In the genomic region with DNA sequence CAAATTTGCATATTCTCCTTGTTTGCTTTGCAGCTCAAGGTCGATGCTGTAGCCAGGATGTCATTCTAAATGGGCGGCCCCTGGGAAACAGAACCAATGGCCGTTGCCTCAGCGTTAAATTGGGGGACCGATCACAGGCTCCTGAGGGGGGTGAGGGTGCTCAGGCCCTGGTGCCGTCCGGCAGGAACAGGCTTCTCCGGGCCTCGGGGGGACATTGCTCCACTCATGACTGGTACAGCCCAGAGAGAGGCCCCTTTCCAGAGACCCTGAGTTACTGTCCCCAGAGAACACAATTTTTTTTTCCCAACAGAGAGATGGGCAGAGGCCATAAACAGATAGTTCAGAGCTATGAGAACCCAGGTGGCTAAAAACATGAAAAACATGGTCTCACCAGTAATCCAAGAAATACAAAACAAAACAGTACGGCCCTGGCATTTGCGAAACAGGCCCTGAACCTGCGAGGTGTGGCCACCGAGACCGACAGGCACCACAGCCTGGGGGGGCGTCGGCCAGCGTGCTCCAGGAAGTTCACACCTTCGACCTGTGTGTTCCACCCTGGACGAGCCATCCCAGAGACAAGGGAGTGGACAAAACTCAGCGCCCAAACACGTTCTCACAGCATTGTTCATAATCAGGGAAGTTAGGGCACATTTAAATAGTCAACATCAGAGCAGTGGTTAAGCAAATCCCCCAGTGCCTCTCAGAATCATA, we compare ENCODE assay signal across 26 cellular contexts.
DNase-seq lines count a peak whose midpoint lies in the region; ATAC-seq and TF ChIP-seq lines count a peak whose summit lies in the region.
"Had no signal": no experiment of that assay in that cellular context is flagged by ENCODE, and none has a peak within 500 bp of the region (broad histone marks: within the 10 kb centered on the region; RNA-seq: fewer than 3 reads in every experiment).

No MANE protein-coding gene starts in this region.

- no peak for ATAC-seq in stimulated activated naive CD8-positive, alpha-beta T cell treated with anti-CD3 and anti-CD28 coated beads, Interleukin-15, amount 100 ng/mL, for 72 hours
- ATAC-seq in GM18907 (IDR thresholded peaks at IDR 0.05; ENCODE audit: unreplicated experiment) (no peak), upper lobe of right lung (no peak), HG03432 (IDR thresholded peaks at IDR 0.05; ENCODE audit: unreplicated experiment) (no peak)
- ATAC-seq: T-helper 17 cell had no signal

- H3K9me3 Mint-ChIP-seq in stimulated activated naive CD8-positive, alpha-beta T cell treated with anti-CD3 and anti-CD28 coated beads, Interleukin-15, Interleukin-2, amounts not matched to agents 100 ng/mL and 50 ng/mL, for 24 hours = no peaks in the 10 kb centered on the region
- H3K9me3 Mint-ChIP-seq in stimulated activated naive CD8-positive, alpha-beta T cell treated with anti-CD3 and anti-CD28 coated beads, Interleukin-15, amount 100 ng/mL, for 72 hours = no peaks in the 10 kb centered on the region
- H3K9me3 Mint-ChIP-seq: activated T-helper 1 cell treated with anti-CD3 and anti-CD28 coated beads, Interleukin-12 subunit alpha, Interleukin-12 subunit beta, Interleukin-2, Interleukin-4 antibody, amounts not matched to agents 30 ng/mL and 10 ng/mL and 1 ng/mL, durations not matched to agents 14 hours and 24 hours and 36 hours had no signal

- 88% methylated on average over 21 of the region's 21 CpGs for WGBS in hepatocyte (ENCODE audit: low lambda C conversion rate, missing lambda C conversion rate)

- H3K27me3 ChIP-seq in hepatocyte (peaks cover 9% of the 10 kb centered on the region), upper lobe of right lung (no peaks in the 10 kb centered on the region)
- H3K27me3 ChIP-seq: BLaER1 had no signal

- peak overlapping the region; percentile 50 for H3K27ac Mint-ChIP-seq in stimulated activated naive CD8-positive, alpha-beta T cell treated with anti-CD3 and anti-CD28 coated beads, Interleukin-15, Interleukin-2, amounts not matched to agents 100 ng/mL and 50 ng/mL, for 24 hours
- H3K27ac Mint-ChIP-seq in stimulated activated naive CD8-positive, alpha-beta T cell treated with anti-CD3 and anti-CD28 coated beads, Interleukin-15, amount 100 ng/mL, for 72 hours = no peak overlapping the region
- H3K27ac Mint-ChIP-seq: activated T-helper 1 cell treated with anti-CD3 and anti-CD28 coated beads, Interleukin-12 subunit alpha, Interleukin-12 subunit beta, Interleukin-2, Interleukin-4 antibody, amounts not matched to agents 30 ng/mL and 10 ng/mL and 1 ng/mL, durations not matched to agents 14 hours and 24 hours and 36 hours; T-helper 17 cell had no signal

- H3K9me3 ChIP-seq in hepatocyte (ENCODE audit: low read depth) (no peaks in the 10 kb centered on the region), upper lobe of right lung (no peaks in the 10 kb centered on the region)
- H3K9me3 ChIP-seq: BLaER1, left lung had no signal

- no peaks in the 10 kb centered on the region for H3K9me2 ChIP-seq in hepatocyte (replicated peaks; ENCODE audit: insufficient read depth)
- H3K9me2 ChIP-seq: SK-N-SH had no signal

- no peaks in the 10 kb centered on the region for H3K36me3 ChIP-seq in hepatocyte (replicated peaks; ENCODE audit: insufficient read depth, low read depth)
- H3K36me3 ChIP-seq in upper lobe of right lung = no peaks in the 10 kb centered on the region
- H3K36me3 ChIP-seq: BLaER1, heart left ventricle, left lung had no signal

- H3K36me3 Mint-ChIP-seq in stimulated activated naive CD8-positive, alpha-beta T cell treated with anti-CD3 and anti-CD28 coated beads, Interleukin-15, Interleukin-2, amounts not matched to agents 100 ng/mL and 50 ng/mL, for 24 hours (ENCODE audit: low read depth) = peaks cover 5% of the 10 kb centered on the region

- H3K4me2 ChIP-seq in hepatocyte = no peak overlapping the region
- H3K4me2 ChIP-seq: BLaER1, SK-N-SH had no signal

- TF ChIP-seq CTCF in hepatocyte (IDR thresholded peaks at IDR 0.05; ENCODE audit: poor library complexity) = no peak
- TF ChIP-seq CTCF in upper lobe of right lung (IDR thresholded peaks at IDR 0.05) = no peak

- intact Hi-C loops in posterior vena cava (cut with DNase I) = no loop called here
- intact Hi-C loops in upper lobe of right lung (cut with DNase I) = no loop called here

- H3K79me2 ChIP-seq in hepatocyte = no peaks in the 10 kb centered on the region
- H3K79me2 ChIP-seq: parathyroid adenoma had no signal

- no peaks in the 10 kb centered on the region for H3K4me1 Mint-ChIP-seq in stimulated activated naive CD8-positive, alpha-beta T cell treated with anti-CD3 and anti-CD28 coated beads, Interleukin-15, Interleukin-2, amounts not matched to agents 100 ng/mL and 50 ng/mL, for 24 hours (ENCODE audit: low read depth)
- no peaks in the 10 kb centered on the region for H3K4me1 Mint-ChIP-seq in stimulated activated naive CD8-positive, alpha-beta T cell treated with anti-CD3 and anti-CD28 coated beads, Interleukin-15, amount 100 ng/mL, for 72 hours

- H4K20me1 ChIP-seq in hepatocyte (ENCODE audit: insufficient read depth, poor library complexity, severe bottlenecking) = no peaks in the 10 kb centered on the region
- H4K20me1 ChIP-seq: BLaER1 had no signal

- H3K27me3 Mint-ChIP-seq in stimulated activated naive CD8-positive, alpha-beta T cell treated with anti-CD3 and anti-CD28 coated beads, Interleukin-15, Interleukin-2, amounts not matched to agents 100 ng/mL and 50 ng/mL, for 24 hours = peaks cover 30% of the 10 kb centered on the region
- H3K27me3 Mint-ChIP-seq in stimulated activated naive CD8-positive, alpha-beta T cell treated with anti-CD3 and anti-CD28 coated beads, Interleukin-15, amount 100 ng/mL, for 72 hours = peaks cover 41% of the 10 kb centered on the region

- H2AFZ ChIP-seq in hepatocyte = no peak overlapping the region
- H2AFZ ChIP-seq: parathyroid adenoma had no signal

- H3K4me1 ChIP-seq in hepatocyte (ENCODE audit: insufficient read depth) (peaks cover 4% of the 10 kb centered on the region), upper lobe of right lung (no peaks in the 10 kb centered on the region)
- H3K4me1 ChIP-seq: BLaER1, heart left ventricle, left lung, parathyroid adenoma had no signal

- no peak for DNase-seq in stimulated activated naive CD8-positive, alpha-beta T cell treated with anti-CD3 and anti-CD28 coated beads, Interleukin-15, amount 100 ng/mL, for 72 hours
- DNase-seq in hepatocyte (ENCODE audit: low spot score) (no peak), posterior vena cava (ENCODE audit: low spot score) (peak; percentile 44), upper lobe of right lung (no peak), CD1c-positive myeloid dendritic cell (ENCODE audit: extremely low spot score) (no peak)
- DNase-seq: ACHN; activated CD4-positive, alpha-beta T cell treated with anti-CD3 and anti-CD28 coated beads for 48 hours; activated naive CD4-positive, alpha-beta T cell treated with anti-CD3 and anti-CD28 coated beads, Interleukin-2, amount 50 U/mL, for 16 hours; anterior cingulate cortex; central memory CD4-positive, alpha-beta T cell; midbrain; NCI-H1105; NCI-H2029; NCI-H2227 treated with DMSO at 0.1 percent for 48 hours; NCI-H82; T-helper 17 cell had no signal

- H3K4me3 ChIP-seq in hepatocyte (no peak overlapping the region), upper lobe of right lung (no peak overlapping the region)
- H3K4me3 ChIP-seq: BLaER1, heart left ventricle, left lung had no signal

- H3K27ac ChIP-seq in hepatocyte = peak overlapping the region; percentile 66
- no peak overlapping the region for H3K27ac ChIP-seq in upper lobe of right lung
- H3K27ac ChIP-seq: BLaER1, heart left ventricle, left lung, parathyroid adenoma, RWPE1 had no signal

- H3K4me3 Mint-ChIP-seq in stimulated activated naive CD8-positive, alpha-beta T cell treated with anti-CD3 and anti-CD28 coated beads, Interleukin-15, Interleukin-2, amounts not matched to agents 100 ng/mL and 50 ng/mL, for 24 hours = no peak overlapping the region
- no peak overlapping the region for H3K4me3 Mint-ChIP-seq in stimulated activated naive CD8-positive, alpha-beta T cell treated with anti-CD3 and anti-CD28 coated beads, Interleukin-15, amount 100 ng/mL, for 72 hours
- H3K4me3 Mint-ChIP-seq: activated T-helper 1 cell treated with anti-CD3 and anti-CD28 coated beads, Interleukin-12 subunit alpha, Interleukin-12 subunit beta, Interleukin-2, Interleukin-4 antibody, amounts not matched to agents 30 ng/mL and 10 ng/mL and 1 ng/mL, durations not matched to agents 14 hours and 24 hours and 36 hours; T-helper 17 cell had no signal
